Comparison of ENCODE assay signal across 11 cellular contexts in genomic region chr20:51802170-51802745, GRCh38. TPM values are rescaled to one million over a fixed set of nuclear protein-coding genes. Genes with fewer than 3 reads are reported as not detected.
DNase-seq lines count a peak whose midpoint lies in the region; ATAC-seq, FAIRE-seq and TF ChIP-seq lines count a peak whose summit lies in the region.
"Had no signal": no experiment of that assay in that cellular context is flagged by ENCODE, and none has a peak within 500 bp of the region (broad histone marks: within the 10 kb centered on the region; RNA-seq: fewer than 3 reads in every experiment).

TSS of gene SALL4 (minus strand) at chr20:51802521. CDS start at chr20:51802408, 113 bp downstream.

- peak within 1 kb of the TSS; percentile 97 to 100 (median 99) for H3K27ac Mint-ChIP-seq in H9
- no peak within 1 kb of the TSS for H3K27ac Mint-ChIP-seq in activated T-helper 2 cell treated with anti-CD3 and anti-CD28 coated beads, Interferon-gamma antibody, Interleukin-2, Interleukin-4, amounts not matched to agents 10 μg/mL and 5 μg/mL and 100 μg/mL, durations not matched to agents 14 hours and 24 hours and 36 hours
- H3K27ac Mint-ChIP-seq: activated B cell treated with CpG ODN at 0.5 μM for 24 hours had no signal

- ATAC-seq in GM19324 (IDR thresholded peaks at IDR 0.05; ENCODE audit: low FRiP score, unreplicated experiment): no peak
- ATAC-seq: foreskin keratinocyte had no signal

- intact Hi-C loops in activated T-helper 2 cell treated with anti-CD3 and anti-CD28 coated beads, Interferon-gamma antibody, Interleukin-2, Interleukin-4, amounts not matched to agents 10 μg/mL and 5 μg/mL and 100 μg/mL, durations not matched to agents 14 hours and 24 hours and 36 hours (cut with micrococcal nuclease): loop anchor here (2.0 to 5.0 kb wide), 2 partner anchors 35 to 281 kb away; partner anchors contain the start of gene ATP9A

- H4K20me1 ChIP-seq in H9 (ENCODE audit: control insufficient read depth, insufficient read depth, insufficient read length): no peaks in the 10 kb centered on the region

- H2BK15ac ChIP-seq in H9 (ENCODE audit: low read depth, low read length): no peak within 1 kb of the TSS; the same call in 1 of the 2 replicates

- no peak within 1 kb of the TSS for H2AK5ac ChIP-seq in H9 (ENCODE audit: insufficient read length, low read length)

- FAIRE-seq in RCC 7860 (lab: Jason Lieb, UNC): no peak

- peaks cover 26% of the 10 kb centered on the region for H3K79me2 ChIP-seq in H9 (ENCODE audit: insufficient read depth, low read length)

- H3T11ph ChIP-seq in H9 (ENCODE audit: low read length): peak within 1 kb of the TSS; percentile 22

- peak within 1 kb of the TSS; percentile 64; the same call in 1 of the 2 replicates for H3K4ac ChIP-seq in H9 (ENCODE audit: low read depth, low read length)

- H3K79me1 ChIP-seq in H9 (ENCODE audit: insufficient read depth, low read depth, low read length, poor library complexity, severe bottlenecking): no peaks in the 10 kb centered on the region

- no peaks in the 10 kb centered on the region for H3K27me3 ChIP-seq in H9 (ENCODE audit: insufficient read depth, low read length)
- peaks cover 79% of the 10 kb centered on the region for H3K27me3 ChIP-seq in skeletal muscle satellite cell (ENCODE audit: control insufficient read depth, insufficient read depth, low read length)

- no peak within 1 kb of the TSS for H4K5ac ChIP-seq in H9 (ENCODE audit: insufficient read length, low read depth, low read length)

- no peaks in the 10 kb centered on the region for H3K9me3 ChIP-seq in H9 (ENCODE audit: control insufficient read depth, low read depth, low read length)
- H3K9me3 ChIP-seq in skeletal muscle satellite cell (replicated peaks; ENCODE audit: low read length): no peaks in the 10 kb centered on the region

- WGBS in H9 (ENCODE audit: extremely low coverage, insufficient read length, low lambda C conversion rate): no CpG with 5 or more reads among the region's 44 CpGs

- peaks cover 19% of the 10 kb centered on the region for H3K23me2 ChIP-seq in H9 (ENCODE audit: insufficient read length, low read depth, low read length, poor library complexity, severe bottlenecking)

- DNase-seq in H9 (peak; percentile 96), iPS DF 4.7 (ENCODE audit: extremely low read depth, low spot score) (peak; percentile 99), NCI-H1694 (lab: John Stamatoyannopoulos, UW) (no peak), RCC 7860 (ENCODE audit: low spot score) (no peak), NCI-H1417 (lab: John Stamatoyannopoulos, UW) (no peak)
- DNase-seq in activated T-helper 2 cell treated with anti-CD3 and anti-CD28 coated beads, Interferon-gamma antibody, Interleukin-2, Interleukin-4, amounts not matched to agents 10 μg/mL and 5 μg/mL and 100 μg/mL, durations not matched to agents 14 hours and 24 hours and 36 hours (ENCODE audit: low spot score): no peak
- DNase-seq: activated B cell treated with CpG ODN at 0.5 μM for 24 hours had no signal

- H3K4me1 ChIP-seq in H9 (ENCODE audit: insufficient read depth, low read length) (no peaks in the 10 kb centered on the region; the same call in 1 of the 2 replicates), skeletal muscle satellite cell (ENCODE audit: control insufficient read depth, insufficient read depth, low read length) (peaks cover 11% of the 10 kb centered on the region)
- H3K4me1 ChIP-seq: foreskin keratinocyte had no signal

- H2AFZ ChIP-seq in H9 (ENCODE audit: low read length): no peak within 1 kb of the TSS

- H3K27ac ChIP-seq in H9 (ENCODE audit: insufficient read length, low read depth, low read length): peak within 1 kb of the TSS; percentile 88
- H3K27ac ChIP-seq: foreskin keratinocyte had no signal

- H3K36me3 Mint-ChIP-seq in H9 (ENCODE audit: insufficient read depth in 1 of 3, low read depth in 3 of 3): peaks cover 5 to 19% (median 7%) of the 10 kb centered on the region in 3 experiments
- H3K36me3 Mint-ChIP-seq in activated T-helper 2 cell treated with anti-CD3 and anti-CD28 coated beads, Interferon-gamma antibody, Interleukin-2, Interleukin-4, amounts not matched to agents 10 μg/mL and 5 μg/mL and 100 μg/mL, durations not matched to agents 14 hours and 24 hours and 36 hours (ENCODE audit: low read depth): no peaks in the 10 kb centered on the region

- peak within 1 kb of the TSS; percentile 31 for H2BK5ac ChIP-seq in H9 (ENCODE audit: insufficient read length, low read length)

- peak within 1 kb of the TSS; percentile 89 for H3K56ac ChIP-seq in H9 (ENCODE audit: insufficient read length, low read depth, low read length)

- H3K4me1 Mint-ChIP-seq in H9: peaks cover 31 to 34% of the 10 kb centered on the region in 2 experiments
- peaks cover 13% of the 10 kb centered on the region for H3K4me1 Mint-ChIP-seq in activated T-helper 2 cell treated with anti-CD3 and anti-CD28 coated beads, Interferon-gamma antibody, Interleukin-2, Interleukin-4, amounts not matched to agents 10 μg/mL and 5 μg/mL and 100 μg/mL, durations not matched to agents 14 hours and 24 hours and 36 hours (ENCODE audit: low read depth)

- H3K23ac ChIP-seq in H9 (ENCODE audit: insufficient read length, low read depth, low read length): no peak within 1 kb of the TSS

- H3K4me2 ChIP-seq in H9 (ENCODE audit: insufficient read depth, insufficient read length, low read length) (peak within 1 kb of the TSS; percentile 81), skeletal muscle satellite cell (ENCODE audit: low read length) (peak within 1 kb of the TSS; percentile 67)

- peak within 1 kb of the TSS; percentile 96 for H3K14ac ChIP-seq in H9 (ENCODE audit: insufficient read depth, low read length)

- H2BK120ac ChIP-seq in H9 (ENCODE audit: low read depth, low read length, poor library complexity, severe bottlenecking): peak within 1 kb of the TSS; percentile 24

- peak within 1 kb of the TSS; percentile 74 for H4K91ac ChIP-seq in H9 (ENCODE audit: insufficient read length, low read depth, low read length)

- no peak within 1 kb of the TSS for H2BK12ac ChIP-seq in H9 (ENCODE audit: insufficient read length, low read depth, low read length)

- no peaks in the 10 kb centered on the region for H3K36me3 ChIP-seq in skeletal muscle satellite cell (ENCODE audit: insufficient read depth, low read length)

- H3K9ac ChIP-seq in H9 (ENCODE audit: extremely low read depth, insufficient read length, low read length) (peak within 1 kb of the TSS; percentile 95), skeletal muscle satellite cell (ENCODE audit: low read depth, low read length) (no peak within 1 kb of the TSS)

- peaks cover 0 to 3% of the 10 kb centered on the region in 2 experiments; a peak in 3 of 5 replicates for H3K9me3 Mint-ChIP-seq in H9
- no peaks in the 10 kb centered on the region for H3K9me3 Mint-ChIP-seq in activated T-helper 2 cell treated with anti-CD3 and anti-CD28 coated beads, Interferon-gamma antibody, Interleukin-2, Interleukin-4, amounts not matched to agents 10 μg/mL and 5 μg/mL and 100 μg/mL, durations not matched to agents 14 hours and 24 hours and 36 hours
- H3K9me3 Mint-ChIP-seq: activated B cell treated with CpG ODN at 0.5 μM for 24 hours had no signal

- no peaks in the 10 kb centered on the region; the same call in 1 of the 2 replicates for H3K27me3 Mint-ChIP-seq in H9 (ENCODE audit: low read depth)
- H3K27me3 Mint-ChIP-seq in activated T-helper 2 cell treated with anti-CD3 and anti-CD28 coated beads, Interferon-gamma antibody, Interleukin-2, Interleukin-4, amounts not matched to agents 10 μg/mL and 5 μg/mL and 100 μg/mL, durations not matched to agents 14 hours and 24 hours and 36 hours (ENCODE audit: low read depth): peaks cover 56% of the 10 kb centered on the region

- no peak for TF ChIP-seq CTCF in H9 (conservative IDR thresholded peaks at IDR 0.05)

- no peak within 1 kb of the TSS for H2BK20ac ChIP-seq in H9 (ENCODE audit: low read depth, low read length, poor library complexity, severe bottlenecking)

- H4K8ac ChIP-seq in H9 (replicated peaks; ENCODE audit: insufficient read length, low read depth, low read length): no peak within 1 kb of the TSS

- peak within 1 kb of the TSS; percentile 57 for H3K4me3 ChIP-seq in skeletal muscle satellite cell (ENCODE audit: low read length)

- H3K4me3 Mint-ChIP-seq in H9: peak within 1 kb of the TSS; percentile 97 to 98
- peak within 1 kb of the TSS; percentile 33 for H3K4me3 Mint-ChIP-seq in activated T-helper 2 cell treated with anti-CD3 and anti-CD28 coated beads, Interferon-gamma antibody, Interleukin-2, Interleukin-4, amounts not matched to agents 10 μg/mL and 5 μg/mL and 100 μg/mL, durations not matched to agents 14 hours and 24 hours and 36 hours (ENCODE audit: low read depth)

- H3K18ac ChIP-seq in H9 (ENCODE audit: insufficient read length, low read depth, low read length): peak within 1 kb of the TSS; percentile 90

RNA-seq across cellular contexts. Expression of gene SALL4, which starts in this region (rescaled TPM):
- total RNA-seq in H9 (2021): 276 and 279 TPM in 2 replicates
- 1.8 and 2.3 TPM in 2 replicates for total RNA-seq in activated T-helper 2 cell treated with anti-CD3 and anti-CD28 coated beads, Interferon-gamma antibody, Interleukin-2, Interleukin-4, amounts not matched to agents 10 μg/mL and 5 μg/mL and 100 μg/mL, durations not matched to agents 14 hours and 24 hours and 36 hours
- total RNA-seq in skeletal muscle satellite cell (2012; rRNA removed): not detected in 2 replicates
- total RNA-seq: activated B cell treated with CpG ODN at 0.5 μM for 24 hours, LHCN-M2 had no signal

Comparison
In these comparisons a context has a peak if more than half of its experiments do, and no peak if none do; other contexts are left out.
1. RNA of gene SALL4 (total RNA-seq): 276 to 279 TPM in H9; 1.8 to 2.3 TPM in activated T-helper 2 cell treated with anti-CD3 and anti-CD28 coated beads, Interferon-gamma antibody, Interleukin-2, Interleukin-4, amounts not matched to agents 10 μg/mL and 5 μg/mL and 100 μg/mL, durations not matched to agents 14 hours and 24 hours and 36 hours; every median in the first group is over 10 times any median in the second.
2. DNase-seq: peak in H9 (single experiment) and iPS DF 4.7 (single experiment); none in activated T-helper 2 cell treated with anti-CD3 and anti-CD28 coated beads, Interferon-gamma antibody, Interleukin-2, Interleukin-4, amounts not matched to agents 10 μg/mL and 5 μg/mL and 100 μg/mL, durations not matched to agents 14 hours and 24 hours and 36 hours (single experiment), NCI-H1694 (single experiment), RCC 7860 (single experiment) and NCI-H1417 (0 of 3).